Comparison of ENCODE assay signal across 18 cellular contexts in the genomic region with DNA sequence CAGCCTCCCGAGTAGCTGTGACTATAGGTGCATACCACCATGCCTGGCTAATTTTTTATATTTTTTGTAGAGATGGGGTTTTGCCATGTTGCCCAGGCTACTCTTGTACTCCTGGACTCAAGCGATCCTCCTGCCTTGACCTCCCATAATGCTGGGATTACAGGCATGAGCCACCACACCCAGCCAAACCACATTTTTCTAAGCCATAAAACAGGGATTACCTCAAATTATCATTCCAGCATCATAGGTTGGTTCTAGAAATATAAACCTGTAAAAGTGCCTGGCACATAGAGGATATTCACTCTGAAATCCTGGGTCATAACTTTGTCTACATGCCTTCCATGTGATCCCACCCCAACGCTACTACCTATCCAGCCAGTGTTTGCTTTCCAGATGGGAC. TPM values are rescaled to one million over a fixed set of nuclear protein-coding genes. Genes with fewer than 3 reads are reported as not detected.
A peak's percentile ranks its signal among the peaks of the same experiment; 100 is the strongest.
DNase-seq lines count a peak whose midpoint lies in the region; ATAC-seq and TF ChIP-seq lines count a peak whose summit lies in the region.
"Had no signal": no experiment of that assay in that cellular context is flagged by ENCODE, and none has a peak within 500 bp of the region (broad histone marks: within the 10 kb centered on the region; RNA-seq: fewer than 3 reads in every experiment).

No MANE protein-coding gene starts in this region.

- CTCF ChIA-PET in activated CD8-positive, alpha-beta memory T cell treated with anti-CD3 and anti-CD28 coated beads, Interleukin-2, amount 10 ng/mL, durations not matched to agents 7 days and 5 days (lab: Charles Lee): no interaction called here

- no peak overlapping the region for H3K9ac ChIP-seq in SK-N-MC (ENCODE audit: insufficient read length)

- H3K27ac ChIP-seq in GM23338 (ENCODE audit: low read depth) (peak overlapping the region; percentile 53; the same call in 1 of the 2 replicates), SK-N-MC (peak overlapping the region; percentile 64; the same call in 1 of the 2 replicates)
- H3K27ac ChIP-seq: HL-60 had no signal

- H3K4me3 Mint-ChIP-seq in GM23338: no peak overlapping the region
- no peak overlapping the region for H3K4me3 Mint-ChIP-seq in activated CD8-positive, alpha-beta memory T cell treated with anti-CD3 and anti-CD28 coated beads, Interleukin-2, amount 10 ng/mL, durations not matched to agents 7 days and 5 days
- H3K4me3 Mint-ChIP-seq: CD4-positive, CD25-positive, alpha-beta regulatory T cell; HFFc6; IgD-negative memory B cell had no signal

- intact Hi-C loops in left colon (cut with DNase I, micrococcal nuclease): no loop called here

- TF ChIP-seq CTCF in GM23338 (conservative IDR thresholded peaks at IDR 0.05; ENCODE audit: low read depth in 2 of 2) (no peak), GM13976 (IDR thresholded peaks at IDR 0.05; ENCODE audit: borderline replicate concordance, control extremely low read depth, extremely low read depth, insufficient read depth, missing control alignments) (no peak)

- H3K4me1 Mint-ChIP-seq in GM23338: peaks cover 33% of the 10 kb centered on the region
- H3K4me1 Mint-ChIP-seq in activated CD8-positive, alpha-beta memory T cell treated with anti-CD3 and anti-CD28 coated beads, Interleukin-2, amount 10 ng/mL, durations not matched to agents 7 days and 5 days: no peaks in the 10 kb centered on the region

- H3K79me2 ChIP-seq in GM23338 (replicated peaks; ENCODE audit: insufficient read depth): no peaks in the 10 kb centered on the region

- H3K36me3 Mint-ChIP-seq in GM23338 (ENCODE audit: low read depth): peaks cover 8% of the 10 kb centered on the region
- peaks cover 3% of the 10 kb centered on the region for H3K36me3 Mint-ChIP-seq in activated CD8-positive, alpha-beta memory T cell treated with anti-CD3 and anti-CD28 coated beads, Interleukin-2, amount 10 ng/mL, durations not matched to agents 7 days and 5 days

- ATAC-seq in GM23338 (no peak), left colon (peak; percentile 76)
- ATAC-seq in activated CD8-positive, alpha-beta memory T cell treated with anti-CD3 and anti-CD28 coated beads, Interleukin-2, amount 10 ng/mL, durations not matched to agents 7 days and 5 days: no peak
- ATAC-seq: HCT116, HepG2 had no signal

- peak overlapping the region; percentile 73; the same call in 1 of the 2 replicates for H3K27ac Mint-ChIP-seq in GM23338
- no peak overlapping the region for H3K27ac Mint-ChIP-seq in activated CD8-positive, alpha-beta memory T cell treated with anti-CD3 and anti-CD28 coated beads, Interleukin-2, amount 10 ng/mL, durations not matched to agents 7 days and 5 days
- H3K27ac Mint-ChIP-seq: CD4-positive, CD25-positive, alpha-beta regulatory T cell; HFFc6; IgD-negative memory B cell had no signal

- H3K9me2 ChIP-seq in GM23338 (ENCODE audit: insufficient read depth): no peaks in the 10 kb centered on the region

- no peaks in the 10 kb centered on the region for H4K20me1 ChIP-seq in GM23338 (replicated peaks; ENCODE audit: insufficient read depth)

- H3K27me3 ChIP-seq in GM23338 (ENCODE audit: insufficient read depth): no peaks in the 10 kb centered on the region
- H3K27me3 ChIP-seq: BE2C had no signal

- in situ Hi-C loops in GM13976 (cut with MboI; ENCODE audit: low sequenced_read_pairs, unreplicated experiment): no loop called here

- H3K4me1 ChIP-seq in GM23338 (ENCODE audit: insufficient read depth): peaks cover 8% of the 10 kb centered on the region; the same call in 1 of the 2 replicates
- H3K4me1 ChIP-seq: BE2C had no signal

- H3K36me3 ChIP-seq in GM23338 (ENCODE audit: insufficient read depth) (no peaks in the 10 kb centered on the region), SK-N-MC (ENCODE audit: insufficient read depth, low read length) (no peaks in the 10 kb centered on the region)
- H3K36me3 ChIP-seq: BE2C had no signal

- H3K27me3 Mint-ChIP-seq in GM23338 (ENCODE audit: insufficient read depth, low read depth, poor library complexity): peaks cover 5% of the 10 kb centered on the region
- no peaks in the 10 kb centered on the region for H3K27me3 Mint-ChIP-seq in activated CD8-positive, alpha-beta memory T cell treated with anti-CD3 and anti-CD28 coated beads, Interleukin-2, amount 10 ng/mL, durations not matched to agents 7 days and 5 days

- no peak overlapping the region for H2AFZ ChIP-seq in GM23338

- H3K9me3 ChIP-seq in SK-N-MC (ENCODE audit: low read depth, low read length): no peaks in the 10 kb centered on the region
- H3K9me3 ChIP-seq: BE2C, Caco-2 had no signal

- H3K9me3 Mint-ChIP-seq in GM23338: peaks cover 6% of the 10 kb centered on the region; the same call in 2 of the 3 replicates
- no peaks in the 10 kb centered on the region for H3K9me3 Mint-ChIP-seq in activated CD8-positive, alpha-beta memory T cell treated with anti-CD3 and anti-CD28 coated beads, Interleukin-2, amount 10 ng/mL, durations not matched to agents 7 days and 5 days (ENCODE audit: low read depth)
- H3K9me3 Mint-ChIP-seq: HFFc6 had no signal

- H3K4me3 ChIP-seq in GM23338 (no peak overlapping the region), SK-N-MC (no peak overlapping the region)

- DNase-seq in GM23338 (ENCODE audit: low spot score): no peak
- DNase-seq in SK-N-MC (ENCODE audit: low read depth, low spot score): no peak
- no peak for DNase-seq in left colon
- no peak for DNase-seq in GM13976 (ENCODE audit: low spot score)
- DNase-seq in activated CD8-positive, alpha-beta memory T cell treated with anti-CD3 and anti-CD28 coated beads, Interleukin-2, amount 10 ng/mL, durations not matched to agents 7 days and 5 days: no peak
- no peak for DNase-seq in NCI-H1930 (lab: John Stamatoyannopoulos, UW)
- DNase-seq: ACHN; BE2C; C1 segment of cervical spinal cord; Caco-2; CD4-positive, CD25-positive, alpha-beta regulatory T cell; GDM1; HFFc6; KBM-7 had no signal

- no peak overlapping the region for H3K4me2 ChIP-seq in GM23338

- no peaks in the 10 kb centered on the region for H3F3A ChIP-seq in GM23338 (replicated peaks; ENCODE audit: low read depth)

TF ChIP-seq in GM23338, 12 proteins besides CTCF, POLR2A, EP300 and RAD21:
- no peak for TF ChIP-seq ZNF114 (CRISPR knock-in tag; IDR thresholded peaks at IDR 0.05)
- TF ChIP-seq ZNF331 (CRISPR knock-in tag; IDR thresholded peaks at IDR 0.05; ENCODE audit: low read depth): no peak
- TF ChIP-seq, protein P1, sequence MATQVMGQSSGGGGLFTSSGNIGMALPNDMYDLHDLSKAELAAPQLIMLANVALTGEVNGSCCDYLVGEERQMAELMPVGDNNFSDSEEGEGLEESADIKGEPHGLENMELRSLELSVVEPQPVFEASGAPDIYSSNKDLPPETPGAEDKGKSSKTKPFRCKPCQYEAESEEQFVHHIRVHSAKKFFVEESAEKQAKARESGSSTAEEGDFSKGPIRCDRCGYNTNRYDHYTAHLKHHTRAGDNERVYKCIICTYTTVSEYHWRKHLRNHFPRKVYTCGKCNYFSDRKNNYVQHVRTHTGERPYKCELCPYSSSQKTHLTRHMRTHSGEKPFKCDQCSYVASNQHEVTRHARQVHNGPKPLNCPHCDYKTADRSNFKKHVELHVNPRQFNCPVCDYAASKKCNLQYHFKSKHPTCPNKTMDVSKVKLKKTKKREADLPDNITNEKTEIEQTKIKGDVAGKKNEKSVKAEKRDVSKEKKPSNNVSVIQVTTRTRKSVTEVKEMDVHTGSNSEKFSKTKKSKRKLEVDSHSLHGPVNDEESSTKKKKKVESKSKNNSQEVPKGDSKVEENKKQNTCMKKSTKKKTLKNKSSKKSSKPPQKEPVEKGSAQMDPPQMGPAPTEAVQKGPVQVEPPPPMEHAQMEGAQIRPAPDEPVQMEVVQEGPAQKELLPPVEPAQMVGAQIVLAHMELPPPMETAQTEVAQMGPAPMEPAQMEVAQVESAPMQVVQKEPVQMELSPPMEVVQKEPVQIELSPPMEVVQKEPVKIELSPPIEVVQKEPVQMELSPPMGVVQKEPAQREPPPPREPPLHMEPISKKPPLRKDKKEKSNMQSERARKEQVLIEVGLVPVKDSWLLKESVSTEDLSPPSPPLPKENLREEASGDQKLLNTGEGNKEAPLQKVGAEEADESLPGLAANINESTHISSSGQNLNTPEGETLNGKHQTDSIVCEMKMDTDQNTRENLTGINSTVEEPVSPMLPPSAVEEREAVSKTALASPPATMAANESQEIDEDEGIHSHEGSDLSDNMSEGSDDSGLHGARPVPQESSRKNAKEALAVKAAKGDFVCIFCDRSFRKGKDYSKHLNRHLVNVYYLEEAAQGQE (IDR thresholded peaks at IDR 0.05; ENCODE audit: unreplicated experiment): no peak
- TF ChIP-seq CREB1 (CRISPR knock-in tag; IDR thresholded peaks at IDR 0.05; ENCODE audit: low read depth): no peak
TF ChIP-seq in GM23338: peak in this region for 0.

RNA-seq across cellular contexts. Expression of gene JAK1, which starts 59.4 kb away (rescaled TPM):
- 15.8 and 19.5 TPM in 2 replicates for total RNA-seq in GM23338 (2014; rRNA removed; shearing (Covaris generic))
- 7.9 and 8.0 TPM in 2 replicates for polyA plus RNA-seq in GM23338 (2016; fragmentation: Nextera tagmentation; extraction: Ambion mirVana)
- 100 to 1,000 TPM in 1 of 2 donors, 10 to 100 TPM in 1; 84.3 to 117 TPM for total RNA-seq in left colon
- 100 to 1,000 TPM; 166 to 173 TPM for total RNA-seq in activated CD8-positive, alpha-beta memory T cell treated with anti-CD3 and anti-CD28 coated beads, Interleukin-2, amount 10 ng/mL, durations not matched to agents 7 days and 5 days
